1 cellular context compared by ENCODE assay signal in genomic region chr20:10436053-10436699, GRCh38.
TF ChIP-seq lines count a peak whose summit lies in the region.

No MANE protein-coding gene starts in this region.

TF ChIP-seq in GM12878, 131 proteins besides CTCF, POLR2A, EP300 and RAD21:
- TF ChIP-seq, protein P1, sequence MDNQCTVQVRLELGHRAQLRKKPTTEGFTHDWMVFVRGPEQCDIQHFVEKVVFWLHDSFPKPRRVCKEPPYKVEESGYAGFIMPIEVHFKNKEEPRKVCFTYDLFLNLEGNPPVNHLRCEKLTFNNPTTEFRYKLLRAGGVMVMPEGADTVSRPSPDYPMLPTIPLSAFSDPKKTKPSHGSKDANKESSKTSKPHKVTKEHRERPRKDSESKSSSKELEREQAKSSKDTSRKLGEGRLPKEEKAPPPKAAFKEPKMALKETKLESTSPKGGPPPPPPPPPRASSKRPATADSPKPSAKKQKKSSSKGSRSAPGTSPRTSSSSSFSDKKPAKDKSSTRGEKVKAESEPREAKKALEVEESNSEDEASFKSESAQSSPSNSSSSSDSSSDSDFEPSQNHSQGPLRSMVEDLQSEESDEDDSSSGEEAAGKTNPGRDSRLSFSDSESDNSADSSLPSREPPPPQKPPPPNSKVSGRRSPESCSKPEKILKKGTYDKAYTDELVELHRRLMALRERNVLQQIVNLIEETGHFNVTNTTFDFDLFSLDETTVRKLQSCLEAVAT (IDR thresholded peaks at IDR 0.05), result peak; percentile 81
- TF ChIP-seq TBL1XR1 (IDR thresholded peaks at IDR 0.05; ENCODE audit: low read depth, low read length), result no peak
